In genomic region chr1:207805841-207806421, GRCh38 we compare ENCODE assay signal across 8 cellular contexts. TPM values are rescaled to one million over a fixed set of nuclear protein-coding genes. Genes with fewer than 3 reads are reported as not detected.
DNase-seq lines count a peak whose midpoint lies in the region; ATAC-seq lines count a peak whose summit lies in the region.

No MANE protein-coding gene starts in this region.

- intact Hi-C loops in cardiac septum (cut with DNase I), result loop anchor here (5.0 kb wide), 1 partner anchor 54 kb away; the partner anchor contains the start of gene CD46

- H3K27me3 Mint-ChIP-seq in activated naive CD8-positive, alpha-beta T cell treated with anti-CD3 and anti-CD28 coated beads for 36 hours, result no peaks in the 10 kb centered on the region
- H3K27me3 Mint-ChIP-seq in natural killer cell treated with Interleukin-12 subunit alpha and Interleukin-12 subunit beta and Interleukin-15 and Interleukin-18, amount 100 ng/mL, for 72 hours, result no peaks in the 10 kb centered on the region

- DNase-seq in GM04503 (ENCODE audit: low read depth) (peak; percentile 92), cardiac septum (ENCODE audit: low spot score) (peak; percentile 91), skeletal muscle cell (ENCODE audit: low read depth) (peak; percentile 96), GM19240 (ENCODE audit: insufficient read length, low spot score) (no peak)
- DNase-seq in activated naive CD8-positive, alpha-beta T cell treated with anti-CD3 and anti-CD28 coated beads for 36 hours, result no peak
- DNase-seq in natural killer cell treated with Interleukin-12 subunit alpha and Interleukin-12 subunit beta and Interleukin-15 and Interleukin-18, amount 100 ng/mL, for 72 hours (ENCODE audit: low spot score), result no peak
- no peak for DNase-seq in stimulated activated naive CD4-positive, alpha-beta T cell treated with Interleukin-2 at 50 U/mL for 16 hours (lab: John Stamatoyannopoulos, UW)

- peaks cover 42% of the 10 kb centered on the region for H3K4me1 Mint-ChIP-seq in activated naive CD8-positive, alpha-beta T cell treated with anti-CD3 and anti-CD28 coated beads for 36 hours
- H3K4me1 Mint-ChIP-seq in natural killer cell treated with Interleukin-12 subunit alpha and Interleukin-12 subunit beta and Interleukin-15 and Interleukin-18, amount 100 ng/mL, for 72 hours (ENCODE audit: low read depth in 2 of 2), result peaks cover 11 to 16% of the 10 kb centered on the region in 2 donors

- no peak for ATAC-seq in HG03108 (IDR thresholded peaks at IDR 0.05; ENCODE audit: unreplicated experiment)
- ATAC-seq in natural killer cell treated with Interleukin-12 subunit alpha and Interleukin-12 subunit beta and Interleukin-15 and Interleukin-18, amount 100 ng/mL, for 72 hours, result no peak

- peak overlapping the region; percentile 80 for H3K27ac Mint-ChIP-seq in activated naive CD8-positive, alpha-beta T cell treated with anti-CD3 and anti-CD28 coated beads for 36 hours
- H3K27ac Mint-ChIP-seq in natural killer cell treated with Interleukin-12 subunit alpha and Interleukin-12 subunit beta and Interleukin-15 and Interleukin-18, amount 100 ng/mL, for 72 hours, result no peak overlapping the region

- no peak overlapping the region for H3K4me3 Mint-ChIP-seq in activated naive CD8-positive, alpha-beta T cell treated with anti-CD3 and anti-CD28 coated beads for 36 hours
- no peak overlapping the region for H3K4me3 Mint-ChIP-seq in natural killer cell treated with Interleukin-12 subunit alpha and Interleukin-12 subunit beta and Interleukin-15 and Interleukin-18, amount 100 ng/mL, for 72 hours

- H3K9me3 Mint-ChIP-seq in activated naive CD8-positive, alpha-beta T cell treated with anti-CD3 and anti-CD28 coated beads for 36 hours, result no peaks in the 10 kb centered on the region
- H3K9me3 Mint-ChIP-seq in natural killer cell treated with Interleukin-12 subunit alpha and Interleukin-12 subunit beta and Interleukin-15 and Interleukin-18, amount 100 ng/mL, for 72 hours, result no peaks in the 10 kb centered on the region

- no peak overlapping the region for H3K4me3 ChIP-seq in skeletal muscle cell (ENCODE audit: low read depth, low read length)

- H3K36me3 Mint-ChIP-seq in activated naive CD8-positive, alpha-beta T cell treated with anti-CD3 and anti-CD28 coated beads for 36 hours, result peaks cover 26% of the 10 kb centered on the region
- peaks cover 10% of the 10 kb centered on the region for H3K36me3 Mint-ChIP-seq in natural killer cell treated with Interleukin-12 subunit alpha and Interleukin-12 subunit beta and Interleukin-15 and Interleukin-18, amount 100 ng/mL, for 72 hours

RNA-seq across cellular contexts. Expression of gene CD46, which starts 54.1 kb away (rescaled TPM):
- total RNA-seq in activated naive CD8-positive, alpha-beta T cell treated with anti-CD3 and anti-CD28 coated beads for 36 hours, result 10 to 100 TPM; 75.0 to 80.2 TPM
- total RNA-seq in cardiac septum, result 83.6 TPM
- total RNA-seq in natural killer cell treated with Interleukin-12 subunit alpha and Interleukin-12 subunit beta and Interleukin-15 and Interleukin-18, amount 100 ng/mL, for 72 hours, result 100 to 1,000 TPM in 1 of 2 donors, 10 to 100 TPM in 1; 88.2 to 122 TPM

Comparison
In these comparisons a context has a peak if more than half of its experiments do, and no peak if none do; other contexts are left out.
1. DNase-seq: peak in GM04503 (single experiment), cardiac septum (single experiment) and skeletal muscle cell (single experiment); none in activated naive CD8-positive, alpha-beta T cell treated with anti-CD3 and anti-CD28 coated beads for 36 hours (single experiment), GM19240 (single experiment), natural killer cell treated with Interleukin-12 subunit alpha and Interleukin-12 subunit beta and Interleukin-15 and Interleukin-18, amount 100 ng/mL, for 72 hours (single experiment) and stimulated activated naive CD4-positive, alpha-beta T cell treated with Interleukin-2 at 50 U/mL for 16 hours (single experiment).